12 cellular contexts compared by ENCODE assay signal in genomic region chr6:68575765-68576439, GRCh38. TPM values are rescaled to one million over a fixed set of nuclear protein-coding genes. Genes with fewer than 3 reads are reported as not detected.
DNase-seq lines count a peak whose midpoint lies in the region; ATAC-seq and TF ChIP-seq lines count a peak whose summit lies in the region.
"Had no signal": no experiment of that assay in that cellular context is flagged by ENCODE, and none has a peak within 500 bp of the region (broad histone marks: within the 10 kb centered on the region; RNA-seq: fewer than 3 reads in every experiment).

No MANE protein-coding gene starts in this region.

- H3K4me3 Mint-ChIP-seq in brain, result peak overlapping the region in 3 of 5 experiments; percentile 38 to 72 (median 56)
- H3K4me3 Mint-ChIP-seq: CD4-positive, CD25-positive, alpha-beta regulatory T cell had no signal

- H4K20me1 ChIP-seq in GM23248 (ENCODE audit: insufficient read depth), result no peaks in the 10 kb centered on the region

- peak in 13 of 14 donors; percentile 11 to 87 (median 60) for DNase-seq in C1 segment of cervical spinal cord (lab: John Stamatoyannopoulos, UW)
- peak; percentile 71 for DNase-seq in NCI-H1092 treated with DMSO at 0.1 percent for 48 hours (lab: John Stamatoyannopoulos, UW)
- DNase-seq in lower lobe of right lung, result peak; percentile 44
- DNase-seq in GM23248, result no peak
- DNase-seq in NOMO-1 treated with DMSO at 0.1 percent for 48 hours (lab: John Stamatoyannopoulos, UW; ENCODE audit: unreplicated experiment), result no peak
- no peak for DNase-seq in activated CD4-positive, alpha-beta T cell treated with anti-CD3 and anti-CD28 coated beads for 4 hours
- DNase-seq: CD4-positive, CD25-positive, alpha-beta regulatory T cell; mucosa of descending colon had no signal

- no peaks in the 10 kb centered on the region for H3K79me2 ChIP-seq in GM23248 (ENCODE audit: insufficient read depth)

- H3K36me3 ChIP-seq in lower lobe of right lung, result no peaks in the 10 kb centered on the region
- no peaks in the 10 kb centered on the region for H3K36me3 ChIP-seq in GM23248 (ENCODE audit: low read depth)
- H3K36me3 ChIP-seq: breast epithelium had no signal

- H3F3A ChIP-seq in GM23248 (ENCODE audit: insufficient read depth), result no peaks in the 10 kb centered on the region

- 30 to 39% methylated on average over 10 to 14 of the region's 14 CpGs for WGBS in GM23248 (ENCODE audit: low coverage in 1 of 2, low lambda C conversion rate in 2 of 2, missing lambda C conversion rate in 2 of 2), 2 experiments

- intact Hi-C loops in lower lobe of right lung (cut with DNase I), result no loop called here

- H3K27me3 ChIP-seq in lower lobe of right lung (ENCODE audit: low read depth), result no peaks in the 10 kb centered on the region
- no peaks in the 10 kb centered on the region for H3K27me3 ChIP-seq in GM23248 (replicated peaks; ENCODE audit: insufficient read depth)
- H3K27me3 ChIP-seq: breast epithelium had no signal

- peaks cover 6 to 20% (median 11%) of the 10 kb centered on the region in 5 experiments for H3K9me3 Mint-ChIP-seq in brain

- H3K9me3 ChIP-seq in lower lobe of right lung, result no peaks in the 10 kb centered on the region
- no peaks in the 10 kb centered on the region for H3K9me3 ChIP-seq in GM23248 (ENCODE audit: low read depth)
- H3K9me3 ChIP-seq: breast epithelium, mucosa of descending colon had no signal

- H3K4me2 ChIP-seq in GM23248 (ENCODE audit: unreplicated experiment), result no peak overlapping the region
- H3K4me2 ChIP-seq: KMS-11 had no signal

- no peaks in the 10 kb centered on the region for H3K4me1 ChIP-seq in lower lobe of right lung
- no peaks in the 10 kb centered on the region for H3K4me1 ChIP-seq in GM23248 (ENCODE audit: insufficient read depth)
- H3K4me1 ChIP-seq: breast epithelium had no signal

- H3K27me3 Mint-ChIP-seq in brain, result no peaks in the 10 kb centered on the region
- H3K27me3 Mint-ChIP-seq: CD4-positive, CD25-positive, alpha-beta regulatory T cell had no signal

- peak overlapping the region in 4 of 5 experiments; percentile 23 to 82 (median 69) for H3K27ac Mint-ChIP-seq in brain
- H3K27ac Mint-ChIP-seq: CD4-positive, CD25-positive, alpha-beta regulatory T cell had no signal

- H3K9ac ChIP-seq in GM23248, result no peak overlapping the region
- H3K9ac ChIP-seq: KMS-11 had no signal

- in situ Hi-C loops in GM23248 (cut with MboI), result no loop called here

- ATAC-seq in lower lobe of right lung (peak; percentile 23 to 58), GM18519 (IDR thresholded peaks at IDR 0.05; ENCODE audit: low FRiP score, unreplicated experiment) (no peak)
- ATAC-seq: mucosa of descending colon had no signal

- H2AFZ ChIP-seq in GM23248, result no peak overlapping the region

- peaks cover 11% of the 10 kb centered on the region for H3K4me1 Mint-ChIP-seq in brain
- H3K4me1 Mint-ChIP-seq: CD4-positive, CD25-positive, alpha-beta regulatory T cell had no signal

- TF ChIP-seq CTCF in brain (conservative IDR thresholded peaks at IDR 0.05), result no peak
- TF ChIP-seq CTCF in lower lobe of right lung (IDR thresholded peaks at IDR 0.05), result no peak

- peaks cover 6% of the 10 kb centered on the region for H3K36me3 Mint-ChIP-seq in brain
- H3K36me3 Mint-ChIP-seq: CD4-positive, CD25-positive, alpha-beta regulatory T cell had no signal

- H3K4me3 ChIP-seq in lower lobe of right lung (no peak overlapping the region), GM23248 (no peak overlapping the region)
- H3K4me3 ChIP-seq: mucosa of descending colon had no signal

- no peaks in the 10 kb centered on the region for H3K9me2 ChIP-seq in GM23248 (ENCODE audit: insufficient read depth)

- H3K27ac ChIP-seq in lower lobe of right lung, result no peak overlapping the region
- H3K27ac ChIP-seq in GM23248, result no peak overlapping the region
- H3K27ac ChIP-seq: breast epithelium, KMS-11 had no signal

RNA-seq across cellular contexts. Expression of gene ADGRB3, which starts 59.2 kb away (rescaled TPM):
- polyA plus RNA-seq in brain (ENCODE audit: insufficient read depth, low read depth, low replicate concordance), result 6.2 TPM
- total RNA-seq in lower lobe of right lung, result 2.3 TPM
- not detected in 2 replicates for total RNA-seq in GM23248 (2014; rRNA removed; shearing (Covaris generic))
- not detected in 2 replicates for polyA plus RNA-seq in GM23248 (2016; fragmentation: Nextera tagmentation; extraction: Ambion mirVana)
- total RNA-seq: CD4-positive, CD25-positive, alpha-beta regulatory T cell had no signal
- polyA plus RNA-seq: CD4-positive, CD25-positive, alpha-beta regulatory T cell had no signal

Comparison
In these comparisons a context has a peak if more than half of its experiments do, and no peak if none do; other contexts are left out.
1. DNase-seq: peak in C1 segment of cervical spinal cord (13 of 14), NCI-H1092 treated with DMSO at 0.1 percent for 48 hours (single experiment) and lower lobe of right lung (single experiment); none in GM23248 (single experiment), NOMO-1 treated with DMSO at 0.1 percent for 48 hours (single experiment) and activated CD4-positive, alpha-beta T cell treated with anti-CD3 and anti-CD28 coated beads for 4 hours (0 of 2).